In genomic region chr6:152426276-152426675, GRCh38 we compare ENCODE assay signal across 28 cellular contexts.
DNase-seq lines count a peak whose midpoint lies in the region; ATAC-seq, FAIRE-seq and TF ChIP-seq lines count a peak whose summit lies in the region.
"Had no signal": no experiment of that assay in that cellular context is flagged by ENCODE, and none has a peak within 500 bp of the region (broad histone marks: within the 10 kb centered on the region; RNA-seq: fewer than 3 reads in every experiment).

No MANE protein-coding gene starts in this region.

- no peak overlapping the region for H3K27ac Mint-ChIP-seq in stimulated activated effector memory CD8-positive, alpha-beta T cell treated with anti-CD3 and anti-CD28 coated beads, Interleukin-12 subunit alpha, Interleukin-12 subunit beta, amount 100 ng/mL, for 72 hours
- H3K27ac Mint-ChIP-seq: CD4-positive, CD25-positive, alpha-beta regulatory T cell had no signal

- in situ Hi-C loops in HepG2 (cut with HindIII; ENCODE audit: extremely low pct_ligation_motif_present, low pct_unique_long_range_greater_than_20kb), result no loop called here

- no peak overlapping the region for H4K8ac ChIP-seq in trophoblast cell (ENCODE audit: low read depth, low read length)

- H3K27ac ChIP-seq in HepG2 (ENCODE audit: extremely low read length, insufficient read depth, low read length), result no peak overlapping the region
- H3K27ac ChIP-seq in right lobe of liver, result no peak overlapping the region
- no peak overlapping the region for H3K27ac ChIP-seq in foreskin keratinocyte
- H3K27ac ChIP-seq in trophoblast cell (ENCODE audit: low read depth, low read length), result no peak overlapping the region
- H3K27ac ChIP-seq: BLaER1, PC-9, SJCRH30 had no signal

- H4K12ac ChIP-seq in trophoblast cell (ENCODE audit: low read depth, low read length), result no peak overlapping the region

- DNase-seq in HepG2 (ENCODE audit: low spot score), result no peak
- no peak for DNase-seq in right lobe of liver
- DNase-seq in foreskin keratinocyte, result peak; percentile 29 to 47
- peak; percentile 28 to 38 for DNase-seq in trophoblast cell
- DNase-seq in stimulated activated effector memory CD8-positive, alpha-beta T cell treated with anti-CD3 and anti-CD28 coated beads, Interleukin-12 subunit alpha, Interleukin-12 subunit beta, amount 100 ng/mL, for 72 hours (ENCODE audit: low spot score in 2 of 2), result no peak
- no peak for DNase-seq in T-helper 2 cell
- DNase-seq: CD4-positive, CD25-positive, alpha-beta regulatory T cell; DMS153; DND-41; GOT3; Kasumi-1; MV-4-11; NCI-H1105; NCI-H1436 treated with DMSO at 0.1 percent for 48 hours; NCI-H187 treated with DMSO at 0.1 percent for 48 hours; NCI-H2171 treated with DMSO at 0.1 percent for 48 hours; NCI-H345; NCI-H510A treated with DMSO at 0.1 percent for 48 hours; NCI-H748 treated with DMSO at 0.1 percent for 48 hours; NK-92 treated with Interleukin-12 subunit alpha and Interleukin-12 subunit beta, amount 100 ng/mL, for 24 hours; PC-9; SJCRH30 had no signal

- H3K9me3 ChIP-seq in HepG2 (ENCODE audit: low read length) (no peaks in the 10 kb centered on the region), right lobe of liver (no peaks in the 10 kb centered on the region), trophoblast cell (ENCODE audit: insufficient read depth, low read depth, low read length) (no peaks in the 10 kb centered on the region)
- H3K9me3 ChIP-seq: BLaER1, SJCRH30 had no signal

- WGBS in HepG2 (ENCODE audit: low lambda C conversion rate), result 5% methylated on average over 6 of the region's 6 CpGs
- WGBS in right lobe of liver (ENCODE audit: insufficient coverage, low coverage, low lambda C conversion rate, missing lambda C conversion rate), result 64% methylated on average over 6 of the region's 6 CpGs
- no CpG with 5 or more reads among the region's 6 CpGs for WGBS in trophoblast cell (ENCODE audit: extremely low coverage, insufficient coverage, insufficient read length)

- H3K36me3 Mint-ChIP-seq in stimulated activated effector memory CD8-positive, alpha-beta T cell treated with anti-CD3 and anti-CD28 coated beads, Interleukin-12 subunit alpha, Interleukin-12 subunit beta, amount 100 ng/mL, for 72 hours, result peaks cover 15% of the 10 kb centered on the region
- H3K36me3 Mint-ChIP-seq: CD4-positive, CD25-positive, alpha-beta regulatory T cell had no signal

- H3K9ac ChIP-seq in HepG2 (ENCODE audit: insufficient read depth, low read depth, low read length) (no peak overlapping the region), trophoblast cell (ENCODE audit: low read length) (no peak overlapping the region)
- H3K9ac ChIP-seq: BLaER1 had no signal

- no peak overlapping the region for H3K18ac ChIP-seq in trophoblast cell (ENCODE audit: low read length)

- H2BK12ac ChIP-seq in trophoblast cell (ENCODE audit: low read length), result no peak overlapping the region

- H2BK120ac ChIP-seq in trophoblast cell (ENCODE audit: insufficient read depth, low read length, poor library complexity), result no peak overlapping the region

- H3K9me3 Mint-ChIP-seq in stimulated activated effector memory CD8-positive, alpha-beta T cell treated with anti-CD3 and anti-CD28 coated beads, Interleukin-12 subunit alpha, Interleukin-12 subunit beta, amount 100 ng/mL, for 72 hours, result no peaks in the 10 kb centered on the region

- H3K4ac ChIP-seq in trophoblast cell (ENCODE audit: low read depth, low read length), result no peak overlapping the region

- POLR2A ChIA-PET in HepG2 (lab: Yijun Ruan, JAX), result no interaction called here

- H3K36me3 ChIP-seq in HepG2 (replicated peaks in 1 of 2; ENCODE audit: control insufficient read depth in 1 of 2, insufficient read depth in 2 of 2, low read length in 2 of 2), result no peaks in the 10 kb centered on the region
- no peaks in the 10 kb centered on the region for H3K36me3 ChIP-seq in right lobe of liver
- no peaks in the 10 kb centered on the region for H3K36me3 ChIP-seq in trophoblast cell (ENCODE audit: control insufficient read depth in 1 of 2, insufficient read depth in 2 of 2, low read length in 2 of 2)
- H3K36me3 ChIP-seq: BLaER1, SJCRH30 had no signal

- no peaks in the 10 kb centered on the region for H3K4me1 ChIP-seq in HepG2 (ENCODE audit: insufficient read depth, low read length)
- no peaks in the 10 kb centered on the region for H3K4me1 ChIP-seq in right lobe of liver
- H3K4me1 ChIP-seq in foreskin keratinocyte, result no peaks in the 10 kb centered on the region
- no peaks in the 10 kb centered on the region for H3K4me1 ChIP-seq in trophoblast cell (ENCODE audit: control insufficient read depth in 1 of 2, insufficient read depth in 2 of 2, low read length in 2 of 2)
- H3K4me1 ChIP-seq: SJCRH30 had no signal

- H3K27me3 ChIP-seq in HepG2 (ENCODE audit: control insufficient read depth in 1 of 2, insufficient read depth in 2 of 2, low read length in 2 of 2) (peaks cover 0 to 7% of the 10 kb centered on the region in 2 experiments; a peak in 1 of 5 replicates), right lobe of liver (no peaks in the 10 kb centered on the region), foreskin keratinocyte (no peaks in the 10 kb centered on the region), trophoblast cell (ENCODE audit: insufficient read depth, low read length) (no peaks in the 10 kb centered on the region)
- H3K27me3 ChIP-seq: BLaER1, SJCRH30 had no signal

- no peak overlapping the region for H3K23ac ChIP-seq in trophoblast cell (ENCODE audit: low read length)

- intact Hi-C loops in HepG2 (cut with micrococcal nuclease; ENCODE audit: unreplicated experiment), result no loop called here
- intact Hi-C loops in right lobe of liver (cut with DNase I), result no loop called here

- no peak overlapping the region for H3K14ac ChIP-seq in trophoblast cell (ENCODE audit: low read length)

- BruUV-seq in HepG2 (replicated peaks; lab: Mats Ljungman, UMichigan), result no TSS peak

- H3K79me1 ChIP-seq in trophoblast cell (ENCODE audit: low read length), result no peaks in the 10 kb centered on the region

- H4K91ac ChIP-seq in trophoblast cell (ENCODE audit: low read depth, low read length), result no peak overlapping the region

- no peaks in the 10 kb centered on the region for H3K79me2 ChIP-seq in HepG2 (ENCODE audit: insufficient read depth, low read length)
- H3K79me2 ChIP-seq in trophoblast cell (ENCODE audit: control insufficient read depth, insufficient read depth, low read length, poor library complexity), result no peaks in the 10 kb centered on the region

- no peak overlapping the region for H3K4me3 ChIP-seq in HepG2 (replicated peaks in 1 of 3; ENCODE audit: insufficient read depth in 1 of 3, low read depth in 2 of 3, low read length in 3 of 3)
- H3K4me3 ChIP-seq in right lobe of liver, result no peak overlapping the region
- no peak overlapping the region for H3K4me3 ChIP-seq in trophoblast cell (ENCODE audit: low read depth, low read length)
- H3K4me3 ChIP-seq: BLaER1, K562, PC-9, SJCRH30 had no signal

- H3K4me3 Mint-ChIP-seq in stimulated activated effector memory CD8-positive, alpha-beta T cell treated with anti-CD3 and anti-CD28 coated beads, Interleukin-12 subunit alpha, Interleukin-12 subunit beta, amount 100 ng/mL, for 72 hours, result no peak overlapping the region
- H3K4me3 Mint-ChIP-seq: CD4-positive, CD25-positive, alpha-beta regulatory T cell had no signal

- H3K4me2 ChIP-seq in HepG2 (ENCODE audit: low read depth, low read length), result no peak overlapping the region
- no peak overlapping the region for H3K4me2 ChIP-seq in trophoblast cell (ENCODE audit: low read length)
- H3K4me2 ChIP-seq: BLaER1, PC-9 had no signal

- no peak overlapping the region for H2AK5ac ChIP-seq in trophoblast cell (ENCODE audit: low read length)

- no peak overlapping the region for H2AFZ ChIP-seq in HepG2 (ENCODE audit: low read length)
- no peak overlapping the region for H2AFZ ChIP-seq in trophoblast cell (ENCODE audit: insufficient read depth, low read length, poor library complexity)
- H2AFZ ChIP-seq: PC-9 had no signal

- ATAC-seq in HepG2 (peak; percentile 61), right lobe of liver (no peak), foreskin keratinocyte (peak; percentile 72), GM21423 (IDR thresholded peaks at IDR 0.05; ENCODE audit: unreplicated experiment) (no peak)
- no peak for ATAC-seq in stimulated activated effector memory CD8-positive, alpha-beta T cell treated with anti-CD3 and anti-CD28 coated beads, Interleukin-12 subunit alpha, Interleukin-12 subunit beta, amount 100 ng/mL, for 72 hours
- ATAC-seq: HCT116, K562, Right ventricle myocardium inferior, SK-N-SH treated with all-trans-retinoic acid at 6 μM for 48 hours had no signal

- TF ChIP-seq POLR2A in HepG2 (IDR thresholded peaks at IDR 0.05; ENCODE audit: insufficient read depth in 1 of 2, low read depth in 2 of 2, low read length in 2 of 2) (no peak), right lobe of liver (IDR thresholded peaks at IDR 0.05) (no peak)

- H3K4me1 Mint-ChIP-seq in stimulated activated effector memory CD8-positive, alpha-beta T cell treated with anti-CD3 and anti-CD28 coated beads, Interleukin-12 subunit alpha, Interleukin-12 subunit beta, amount 100 ng/mL, for 72 hours, result no peaks in the 10 kb centered on the region
- H3K4me1 Mint-ChIP-seq: CD4-positive, CD25-positive, alpha-beta regulatory T cell had no signal

- H4K20me1 ChIP-seq in HepG2 (ENCODE audit: insufficient read depth, low read length), result no peaks in the 10 kb centered on the region
- H4K20me1 ChIP-seq: BLaER1 had no signal

- no peak overlapping the region for H2BK5ac ChIP-seq in trophoblast cell (ENCODE audit: low read depth, low read length, poor library complexity)

- FAIRE-seq in HepG2 (lab: Jason Lieb, UNC), result no peak
- FAIRE-seq: K562 had no signal

- TF ChIP-seq RAD21 in HepG2 (CRISPR knock-in tag; IDR thresholded peaks at IDR 0.05), result no peak

- TF ChIP-seq EP300 in HepG2 (IDR thresholded peaks at IDR 0.05; ENCODE audit: low read depth in 2 of 2, low read length in 2 of 2) (no peak), HepG2 (CRISPR knock-in tag; IDR thresholded peaks at IDR 0.05; ENCODE audit: borderline replicate concordance) (no peak)

- CTCF ChIA-PET in HepG2 (lab: Yijun Ruan, JAX; ENCODE audit: low intra/inter-chr PET ratio, low total read pairs), result no interaction called here

- no peak for TF ChIP-seq CTCF in HepG2 (CRISPR knock-in tag; IDR thresholded peaks at IDR 0.05)
- no peak for TF ChIP-seq CTCF in right lobe of liver (IDR thresholded peaks at IDR 0.05)
- TF ChIP-seq CTCF in foreskin keratinocyte (conservative IDR thresholded peaks at IDR 0.05), result no peak

TF ChIP-seq in HepG2, 621 proteins besides CTCF, POLR2A, EP300 and RAD21:
- TF ChIP-seq HDAC1 (CRISPR knock-in tag; IDR thresholded peaks at IDR 0.05) (no peak), PLRG1 (conservative IDR thresholded peaks at IDR 0.05) (no peak), ZNF160 (CRISPR knock-in tag; IDR thresholded peaks at IDR 0.05) (no peak), ZNF333 (CRISPR knock-in tag; IDR thresholded peaks at IDR 0.05; ENCODE audit: borderline replicate concordance) (no peak), MBNL3 (CRISPR knock-in tag; conservative IDR thresholded peaks at IDR 0.05) (no peak), FOXO1 (CRISPR knock-in tag; IDR thresholded peaks at IDR 0.05) (no peak)

Comparison
In these comparisons a context has a peak if more than half of its experiments do, and no peak if none do; other contexts are left out.
1. ATAC-seq: peak in HepG2 (single experiment) and foreskin keratinocyte (single experiment); none in right lobe of liver (0 of 4), stimulated activated effector memory CD8-positive, alpha-beta T cell treated with anti-CD3 and anti-CD28 coated beads, Interleukin-12 subunit alpha, Interleukin-12 subunit beta, amount 100 ng/mL, for 72 hours (single experiment) and GM21423 (single experiment).
2. DNase-seq: peak in foreskin keratinocyte (2 of 2) and trophoblast cell (2 of 2); none in HepG2 (single experiment), right lobe of liver (0 of 3), stimulated activated effector memory CD8-positive, alpha-beta T cell treated with anti-CD3 and anti-CD28 coated beads, Interleukin-12 subunit alpha, Interleukin-12 subunit beta, amount 100 ng/mL, for 72 hours (0 of 2) and T-helper 2 cell (0 of 5).